In the genomic region with DNA sequence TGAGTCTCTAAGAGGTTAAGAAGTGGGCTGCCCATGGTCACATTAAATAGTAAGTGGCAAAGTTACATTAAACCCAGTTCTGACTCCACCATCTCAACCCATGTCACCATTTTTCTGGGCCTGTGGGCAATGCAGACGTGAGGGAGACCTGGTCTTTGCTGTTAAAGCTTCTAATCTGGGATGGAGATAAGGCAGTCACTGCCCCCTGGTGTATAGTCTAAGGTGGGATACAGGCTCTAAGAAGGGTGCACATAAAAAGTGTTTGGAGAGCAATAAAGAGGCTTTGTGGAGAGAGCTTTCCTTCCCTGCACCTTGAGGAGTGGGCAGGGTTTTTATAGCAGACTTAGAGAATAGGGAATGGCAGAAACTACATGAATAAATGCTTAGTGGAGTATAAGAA, we compare ENCODE assay signal across 1 cellular context.
A peak's percentile ranks its signal among the peaks of the same experiment; 100 is the strongest.
TF ChIP-seq lines count a peak whose summit lies in the region.

No MANE protein-coding gene starts in this region.

TF ChIP-seq in IMR-90, 13 proteins besides CTCF, POLR2A, EP300 and RAD21:
- TF ChIP-seq MAFK (IDR thresholded peaks at IDR 0.05; ENCODE audit: low read depth, low read length) (no peak), SMC3 (IDR thresholded peaks at IDR 0.05; ENCODE audit: low read depth, low read length) (peak; percentile 69)
